In the genomic region with DNA sequence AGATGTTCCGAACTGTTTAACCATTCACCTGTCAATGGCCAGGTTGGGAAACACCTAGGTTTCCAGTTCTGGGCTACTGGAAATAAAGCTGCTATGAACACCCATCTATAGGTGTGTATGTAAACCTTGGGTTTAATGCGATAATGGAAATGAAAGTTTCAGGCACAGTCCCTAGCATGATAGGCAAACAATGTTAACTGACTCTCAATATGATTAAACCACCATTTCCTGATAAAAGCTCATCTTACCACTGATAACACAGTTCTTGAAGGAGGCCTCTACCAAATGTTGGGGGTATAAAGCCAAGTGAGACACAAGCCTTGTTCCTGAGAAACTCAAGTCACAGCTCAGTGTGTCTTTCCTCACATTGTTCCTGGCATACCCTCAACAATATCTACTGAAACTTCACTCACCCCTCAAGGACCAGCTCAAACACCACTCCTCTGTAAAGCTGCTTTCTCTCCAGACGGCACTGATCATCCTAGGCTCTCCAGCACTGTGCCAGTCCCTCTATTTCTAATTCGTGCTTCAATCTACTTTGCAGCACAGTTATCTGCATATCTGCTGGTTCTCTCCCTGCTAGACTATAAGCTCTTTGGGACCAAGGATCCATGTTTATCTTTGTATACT, we compare ENCODE assay signal across 1 cellular context.
TF ChIP-seq lines count a peak whose summit lies in the region.

No MANE protein-coding gene starts in this region.

TF ChIP-seq in IMR-90, 13 proteins besides CTCF, POLR2A, EP300 and RAD21:
- TF ChIP-seq MXI1 (IDR thresholded peaks at IDR 0.05; ENCODE audit: borderline replicate concordance, low read depth, low read length) (no peak), NFE2L2 (IDR thresholded peaks at IDR 0.05; ENCODE audit: low read depth, low read length) (no peak), CEBPB (IDR thresholded peaks at IDR 0.05; ENCODE audit: low read depth, low read length) (no peak), SMC3 (IDR thresholded peaks at IDR 0.05; ENCODE audit: low read depth, low read length) (no peak)
- TF ChIP-seq, protein P1, sequence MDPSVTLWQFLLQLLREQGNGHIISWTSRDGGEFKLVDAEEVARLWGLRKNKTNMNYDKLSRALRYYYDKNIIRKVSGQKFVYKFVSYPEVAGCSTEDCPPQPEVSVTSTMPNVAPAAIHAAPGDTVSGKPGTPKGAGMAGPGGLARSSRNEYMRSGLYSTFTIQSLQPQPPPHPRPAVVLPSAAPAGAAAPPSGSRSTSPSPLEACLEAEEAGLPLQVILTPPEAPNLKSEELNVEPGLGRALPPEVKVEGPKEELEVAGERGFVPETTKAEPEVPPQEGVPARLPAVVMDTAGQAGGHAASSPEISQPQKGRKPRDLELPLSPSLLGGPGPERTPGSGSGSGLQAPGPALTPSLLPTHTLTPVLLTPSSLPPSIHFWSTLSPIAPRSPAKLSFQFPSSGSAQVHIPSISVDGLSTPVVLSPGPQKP (IDR thresholded peaks at IDR 0.05; ENCODE audit: borderline replicate concordance, low read depth, low read length): no peak
